Comparison of ENCODE assay signal across 8 cellular contexts in genomic region chr3:49412632-49413337, GRCh38. TPM values are rescaled to one million over a fixed set of nuclear protein-coding genes. Genes with fewer than 3 reads are reported as not detected.
A peak's percentile ranks its signal among the peaks of the same experiment; 100 is the strongest.
DNase-seq lines count a peak whose midpoint lies in the region; ATAC-seq, FAIRE-seq and TF ChIP-seq lines count a peak whose summit lies in the region.

No MANE protein-coding gene starts in this region.

- no peaks in the 10 kb centered on the region for H3K9me3 ChIP-seq in SU-DHL-6 (ENCODE audit: insufficient read depth, low read length)

- H3K4me3 ChIP-seq in SU-DHL-6 (ENCODE audit: insufficient read depth, low read length, poor library complexity, severe bottlenecking), result peak overlapping the region; percentile 60
- H3K4me3 ChIP-seq in fibroblast of pulmonary artery (replicated peaks; ENCODE audit: low read depth, low read length), result peak overlapping the region; percentile 91
- H3K4me3 ChIP-seq in rectal smooth muscle tissue (ENCODE audit: low read length), result peak overlapping the region; percentile 98

- intact Hi-C loops in posterior vena cava (cut with DNase I), result loop anchor here in 1 of 2 donors (5.0 to 10.0 kb wide), 2 partner anchors 35 to 58 kb away; partner anchors contain the start of gene GPX1

- H3K4me1 ChIP-seq in rectal smooth muscle tissue (ENCODE audit: control insufficient read depth, insufficient read depth, low read length), result peaks cover 21% of the 10 kb centered on the region

- DNase-seq in GM19239 (ENCODE audit: insufficient read length, low spot score) (no peak), fibroblast of pulmonary artery (ENCODE audit: low read depth) (no peak), NCI-H1930 (lab: John Stamatoyannopoulos, UW) (no peak), posterior vena cava (ENCODE audit: low spot score) (no peak)

- H3K9me2 ChIP-seq in SU-DHL-6 (replicated peaks; ENCODE audit: insufficient read depth, low read length), result no peaks in the 10 kb centered on the region

- H2AFZ ChIP-seq in SU-DHL-6 (ENCODE audit: low read depth, low read length, severe bottlenecking), result peak overlapping the region; percentile 52

- H3K36me3 ChIP-seq in SU-DHL-6 (ENCODE audit: low read length) (no peaks in the 10 kb centered on the region), rectal smooth muscle tissue (ENCODE audit: control insufficient read depth, insufficient read depth, low read length) (peaks cover 3% of the 10 kb centered on the region)

- H4K20me1 ChIP-seq in SU-DHL-6 (ENCODE audit: low read depth, low read length), result peaks cover 18% of the 10 kb centered on the region

- H3K9ac ChIP-seq in SU-DHL-6 (ENCODE audit: low read length), result peak overlapping the region; percentile 85
- peak overlapping the region; percentile 60 for H3K9ac ChIP-seq in rectal smooth muscle tissue (ENCODE audit: low read length)

- H3K27me3 ChIP-seq in SU-DHL-6 (ENCODE audit: low read length) (no peaks in the 10 kb centered on the region), rectal smooth muscle tissue (ENCODE audit: control insufficient read depth, insufficient read depth, low read length) (no peaks in the 10 kb centered on the region)

- H3K27ac ChIP-seq in SU-DHL-6 (ENCODE audit: low read depth, low read length) (peak overlapping the region; percentile 64), rectal smooth muscle tissue (ENCODE audit: low read depth, low read length) (peak overlapping the region; percentile 94)

- ATAC-seq in HG03469 (IDR thresholded peaks at IDR 0.05; ENCODE audit: unreplicated experiment) (no peak), GM21390 (IDR thresholded peaks at IDR 0.05; ENCODE audit: unreplicated experiment) (no peak)

- H3K79me2 ChIP-seq in SU-DHL-6 (ENCODE audit: insufficient read depth, low read length), result peaks cover 55% of the 10 kb centered on the region

- FAIRE-seq in GM19239 (lab: Jason Lieb, UNC), result peak; percentile 65

- TF ChIP-seq CTCF in SU-DHL-6 (IDR thresholded peaks at IDR 0.05; ENCODE audit: insufficient read depth, low read length, poor library complexity, severe bottlenecking), result no peak
- no peak for TF ChIP-seq CTCF in fibroblast of pulmonary artery (IDR thresholded peaks at IDR 0.05; ENCODE audit: low read length, missing control alignments)

- H3K4me2 ChIP-seq in SU-DHL-6 (ENCODE audit: low read depth, low read length, poor library complexity, severe bottlenecking), result peak overlapping the region; percentile 77

- H3F3A ChIP-seq in SU-DHL-6 (ENCODE audit: insufficient read depth), result peaks cover 11% of the 10 kb centered on the region

RNA-seq across cellular contexts. Expression of gene TCTA, which starts 0.6 kb away (rescaled TPM):
- total RNA-seq in posterior vena cava, result 10 to 100 TPM; 20.8 to 33.6 TPM

RNA-seq across cellular contexts. Expression of gene RHOA, which starts 1.0 kb away (rescaled TPM):
- 100 to 1,000 TPM; 530 to 640 TPM for total RNA-seq in posterior vena cava

RNA-seq across cellular contexts. Expression of gene AMT, which starts 9.5 kb away (rescaled TPM):
- 1 to 10 TPM; 1.0 to 6.1 TPM for total RNA-seq in posterior vena cava

RNA-seq across cellular contexts. Expression of gene NICN1, which starts 16.3 kb away (rescaled TPM):
- total RNA-seq in posterior vena cava, result 10 to 100 TPM in 1 of 2 donors, 1 to 10 TPM in 1; 7.3 to 12.5 TPM

RNA-seq across cellular contexts. Expression of gene GPX1, which starts 54.6 kb away (rescaled TPM):
- total RNA-seq in posterior vena cava, result 100 to 1,000 TPM; 212 to 242 TPM
